ENCODE assay signal across 19 cellular contexts in the genomic region with DNA sequence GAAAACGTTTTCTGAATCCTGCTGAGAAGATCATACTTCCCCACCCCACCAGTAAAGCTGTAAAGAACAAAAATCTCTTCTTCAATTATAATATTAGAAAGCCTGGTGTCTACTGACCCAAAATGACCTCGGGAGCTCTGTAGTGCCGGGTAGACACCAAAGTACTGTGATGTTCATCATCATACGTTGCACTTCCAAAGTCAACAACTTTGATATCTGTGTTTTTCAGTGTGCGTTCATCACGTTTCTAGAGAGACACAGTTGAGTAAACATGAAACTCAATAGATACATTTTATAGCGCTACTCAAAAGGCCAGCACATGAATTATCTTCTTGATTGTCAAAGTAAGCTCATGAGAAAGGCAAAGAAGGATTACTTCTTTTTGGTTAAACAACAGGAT. TPM values are rescaled to one million over a fixed set of nuclear protein-coding genes. Genes with fewer than 3 reads are reported as not detected.
DNase-seq lines count a peak whose midpoint lies in the region; ATAC-seq and TF ChIP-seq lines count a peak whose summit lies in the region.
"Had no signal": no experiment of that assay in that cellular context is flagged by ENCODE, and none has a peak within 500 bp of the region (broad histone marks: within the 10 kb centered on the region; RNA-seq: fewer than 3 reads in every experiment).

No MANE protein-coding gene starts in this region.

- H3K27ac Mint-ChIP-seq in activated T-helper 1 cell treated with anti-CD3 and anti-CD28 coated beads, Interleukin-12 subunit alpha, Interleukin-12 subunit beta, Interleukin-2, Interleukin-4 antibody, amounts not matched to agents 30 ng/mL and 10 ng/mL and 1 ng/mL, durations not matched to agents 14 hours and 24 hours and 36 hours: peak overlapping the region; percentile 27
- peak overlapping the region; percentile 23 for H3K27ac Mint-ChIP-seq in osteocyte (ENCODE audit: unreplicated experiment)
- H3K27ac Mint-ChIP-seq in HFFc6: no peak overlapping the region
- H3K27ac Mint-ChIP-seq: CD14-positive monocyte had no signal

- H3K4me3 Mint-ChIP-seq in activated T-helper 1 cell treated with anti-CD3 and anti-CD28 coated beads, Interleukin-12 subunit alpha, Interleukin-12 subunit beta, Interleukin-2, Interleukin-4 antibody, amounts not matched to agents 30 ng/mL and 10 ng/mL and 1 ng/mL, durations not matched to agents 14 hours and 24 hours and 36 hours: no peak overlapping the region
- H3K4me3 Mint-ChIP-seq in osteocyte (ENCODE audit: unreplicated experiment): no peak overlapping the region
- H3K4me3 Mint-ChIP-seq in HFFc6: no peak overlapping the region
- H3K4me3 Mint-ChIP-seq: CD14-positive monocyte had no signal

- DNase-seq in NCI-H748 (lab: John Stamatoyannopoulos, UW; ENCODE audit: unreplicated experiment) (peak; percentile 51), NCI-H748 treated with DMSO at 0.1 percent for 48 hours (lab: John Stamatoyannopoulos, UW) (no peak), left ventricle myocardium inferior (no peak), cardiac septum (ENCODE audit: low spot score) (no peak), osteocyte (ENCODE audit: extremely low spot score, unreplicated experiment) (no peak), HFFc6 (no peak), lower lobe of right lung (no peak)
- no peak for DNase-seq in activated T-helper 1 cell treated with anti-CD3 and anti-CD28 coated beads, Interleukin-12 subunit alpha, Interleukin-12 subunit beta, Interleukin-2, Interleukin-4 antibody, amounts not matched to agents 30 ng/mL and 10 ng/mL and 1 ng/mL, durations not matched to agents 14 hours and 24 hours and 36 hours (ENCODE audit: low spot score)
- DNase-seq: 8988T, Caco-2, DMS53, GOT3, NCI-H1105, NCI-H1694, NCI-H2081 treated with DMSO at 0.1 percent for 48 hours, NCI-H510A, SIG-M5 had no signal

- H3K36me3 ChIP-seq in left ventricle myocardium inferior (peaks cover 98% of the 10 kb centered on the region), lower lobe of right lung (peaks cover 100% of the 10 kb centered on the region)

- H3K4me3 ChIP-seq in left ventricle myocardium inferior (no peak overlapping the region), lower lobe of right lung (no peak overlapping the region)

- H3K4me1 ChIP-seq in left ventricle myocardium inferior: peaks cover 38% of the 10 kb centered on the region
- no peaks in the 10 kb centered on the region for H3K4me1 ChIP-seq in lower lobe of right lung
- H3K4me1 ChIP-seq: Caco-2 had no signal

- no peaks in the 10 kb centered on the region for H3K9me3 ChIP-seq in left ventricle myocardium inferior (replicated peaks)
- H3K9me3 ChIP-seq in lower lobe of right lung: no peaks in the 10 kb centered on the region

- H3K27me3 ChIP-seq in left ventricle myocardium inferior (ENCODE audit: low read depth): no peaks in the 10 kb centered on the region
- H3K27me3 ChIP-seq in lower lobe of right lung (ENCODE audit: low read depth): no peaks in the 10 kb centered on the region

- peaks cover 48% of the 10 kb centered on the region for H3K36me3 Mint-ChIP-seq in activated T-helper 1 cell treated with anti-CD3 and anti-CD28 coated beads, Interleukin-12 subunit alpha, Interleukin-12 subunit beta, Interleukin-2, Interleukin-4 antibody, amounts not matched to agents 30 ng/mL and 10 ng/mL and 1 ng/mL, durations not matched to agents 14 hours and 24 hours and 36 hours (ENCODE audit: low read depth)
- peaks cover 63% of the 10 kb centered on the region for H3K36me3 Mint-ChIP-seq in osteocyte (ENCODE audit: unreplicated experiment)
- peaks cover 54% of the 10 kb centered on the region for H3K36me3 Mint-ChIP-seq in HFFc6 (ENCODE audit: low read depth)

- H3K27ac ChIP-seq in left ventricle myocardium inferior (replicated peaks) (peak overlapping the region; percentile 53), lower lobe of right lung (no peak overlapping the region)

- no peaks in the 10 kb centered on the region for H3K27me3 Mint-ChIP-seq in activated T-helper 1 cell treated with anti-CD3 and anti-CD28 coated beads, Interleukin-12 subunit alpha, Interleukin-12 subunit beta, Interleukin-2, Interleukin-4 antibody, amounts not matched to agents 30 ng/mL and 10 ng/mL and 1 ng/mL, durations not matched to agents 14 hours and 24 hours and 36 hours (ENCODE audit: insufficient read depth)
- H3K27me3 Mint-ChIP-seq in osteocyte (ENCODE audit: unreplicated experiment): no peaks in the 10 kb centered on the region
- H3K27me3 Mint-ChIP-seq in HFFc6 (ENCODE audit: insufficient read depth): no peaks in the 10 kb centered on the region

- TF ChIP-seq CTCF in left ventricle myocardium inferior (IDR thresholded peaks at IDR 0.05; ENCODE audit: borderline replicate concordance): no peak
- TF ChIP-seq CTCF in osteocyte (IDR thresholded peaks at IDR 0.05): no peak
- no peak for TF ChIP-seq CTCF in HFFc6 (IDR thresholded peaks at IDR 0.05)
- no peak for TF ChIP-seq CTCF in lower lobe of right lung (IDR thresholded peaks at IDR 0.05)

- peaks cover 5% of the 10 kb centered on the region for H3K4me1 Mint-ChIP-seq in activated T-helper 1 cell treated with anti-CD3 and anti-CD28 coated beads, Interleukin-12 subunit alpha, Interleukin-12 subunit beta, Interleukin-2, Interleukin-4 antibody, amounts not matched to agents 30 ng/mL and 10 ng/mL and 1 ng/mL, durations not matched to agents 14 hours and 24 hours and 36 hours (ENCODE audit: low read depth)
- H3K4me1 Mint-ChIP-seq in osteocyte (ENCODE audit: unreplicated experiment) (no peaks in the 10 kb centered on the region), HFFc6 (ENCODE audit: low read depth) (no peaks in the 10 kb centered on the region)
- H3K4me1 Mint-ChIP-seq: CD14-positive monocyte had no signal

- peaks cover 4% of the 10 kb centered on the region for H3K9me3 Mint-ChIP-seq in activated T-helper 1 cell treated with anti-CD3 and anti-CD28 coated beads, Interleukin-12 subunit alpha, Interleukin-12 subunit beta, Interleukin-2, Interleukin-4 antibody, amounts not matched to agents 30 ng/mL and 10 ng/mL and 1 ng/mL, durations not matched to agents 14 hours and 24 hours and 36 hours
- H3K9me3 Mint-ChIP-seq in osteocyte (ENCODE audit: unreplicated experiment): no peaks in the 10 kb centered on the region
- H3K9me3 Mint-ChIP-seq in HFFc6: no peaks in the 10 kb centered on the region

- intact Hi-C loops in left ventricle myocardium inferior (cut with micrococcal nuclease) (no loop called here), cardiac septum (cut with DNase I) (no loop called here), lower lobe of right lung (cut with DNase I) (no loop called here)
- intact Hi-C loops in activated T-helper 1 cell treated with anti-CD3 and anti-CD28 coated beads, Interleukin-12 subunit alpha, Interleukin-12 subunit beta, Interleukin-2, Interleukin-4 antibody, amounts not matched to agents 30 ng/mL and 10 ng/mL and 1 ng/mL, durations not matched to agents 14 hours and 24 hours and 36 hours (cut with micrococcal nuclease): no loop called here

- no peak for ATAC-seq in lower lobe of right lung
- ATAC-seq: HCT116 had no signal

RNA-seq across cellular contexts. Expression of a gene that starts 14.6 kb away (rescaled TPM):
- 20.0 TPM for total RNA-seq in left ventricle myocardium inferior
- total RNA-seq in cardiac septum: 22.1 TPM
- total RNA-seq in activated T-helper 1 cell treated with anti-CD3 and anti-CD28 coated beads, Interleukin-12 subunit alpha, Interleukin-12 subunit beta, Interleukin-2, Interleukin-4 antibody, amounts not matched to agents 30 ng/mL and 10 ng/mL and 1 ng/mL, durations not matched to agents 14 hours and 24 hours and 36 hours: 27.5 and 28.6 TPM in 2 replicates
- 28.7 and 30.0 TPM in 2 replicates for total RNA-seq in osteocyte
- total RNA-seq in HFFc6 (2021; fragmentation: NEBNext Ultra II Directional; extraction: Animal tissue kit (Norgen Biotek cat#: 25700)): 10 to 100 TPM in 2 of 6 experiments, 1 to 10 TPM in 4; 8.5 to 11.7 (median 8.8) TPM
- total RNA-seq in lower lobe of right lung: 34.1 TPM

RNA-seq across cellular contexts. Expression of a gene that starts 22.1 kb away (rescaled TPM):
- total RNA-seq in left ventricle myocardium inferior (27.4 TPM), cardiac septum (16.5 TPM), osteocyte (not detected in 2 replicates), lower lobe of right lung (1.2 TPM)
- total RNA-seq in activated T-helper 1 cell treated with anti-CD3 and anti-CD28 coated beads, Interleukin-12 subunit alpha, Interleukin-12 subunit beta, Interleukin-2, Interleukin-4 antibody, amounts not matched to agents 30 ng/mL and 10 ng/mL and 1 ng/mL, durations not matched to agents 14 hours and 24 hours and 36 hours: not detected in 2 replicates
- not detected for total RNA-seq in HFFc6 (2021; fragmentation: NEBNext Ultra II Directional; extraction: Animal tissue kit (Norgen Biotek cat#: 25700))
